In genomic region chr12:26242683-26243082, GRCh38 we compare ENCODE assay signal across 9 cellular contexts. TPM values are rescaled to one million over a fixed set of nuclear protein-coding genes. Genes with fewer than 3 reads are reported as not detected.
"Had no signal": no experiment of that assay in that cellular context is flagged by ENCODE, and none has a peak within 500 bp of the region (broad histone marks: within the 10 kb centered on the region; RNA-seq: fewer than 3 reads in every experiment).

No MANE protein-coding gene starts in this region.

- H3K27ac ChIP-seq: GM23248, HL-60 had no signal

- ATAC-seq: HCT116, HepG2 had no signal

- H3K36me3 ChIP-seq: HAP-1 had no signal

- H3K9ac ChIP-seq: GM23248 had no signal

- H3K4me1 ChIP-seq: HAP-1 had no signal

- DNase-seq: GM23248, GOT3, H7, HFFc6, KBM-7 had no signal

- H3K4me3 ChIP-seq: GM23248, HAP-1 had no signal

- H3K9me3 ChIP-seq: HAP-1 had no signal

RNA-seq across cellular contexts. Expression of gene SSPN, which starts 47.3 kb away (rescaled TPM):
- total RNA-seq: HepG2 had no signal
